Comparison of ENCODE assay signal across 32 cellular contexts in the genomic region with DNA sequence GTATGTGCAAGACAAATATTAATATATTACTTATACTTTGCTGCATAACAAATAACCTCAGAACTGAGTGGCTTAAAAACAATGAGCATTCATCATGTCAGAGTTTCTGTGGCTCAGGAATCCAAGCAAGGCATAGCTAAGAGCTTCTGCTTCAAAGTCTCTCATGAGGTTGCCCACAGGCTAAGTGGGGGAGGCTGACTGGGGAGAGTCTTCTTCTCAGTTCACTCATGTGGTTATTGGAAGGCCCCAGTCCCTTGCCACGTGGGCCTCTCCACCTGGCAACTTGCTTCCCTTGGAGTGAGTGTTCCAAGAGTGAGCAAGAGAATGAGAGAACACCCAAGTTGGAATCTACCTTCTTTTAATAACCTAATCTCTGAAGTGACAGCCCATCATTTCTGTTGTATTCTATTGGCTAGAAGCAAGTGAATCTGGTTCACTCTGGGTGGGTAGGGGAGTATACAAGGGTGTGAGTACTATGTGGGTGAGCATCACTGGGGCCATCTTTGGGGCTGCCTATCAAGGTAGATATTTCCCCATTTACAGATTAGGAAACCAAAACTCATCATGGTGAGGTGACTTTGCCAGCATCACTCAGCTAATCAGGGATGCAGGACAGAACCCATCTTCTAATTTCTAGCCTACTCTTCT. TPM values are rescaled to one million over a fixed set of nuclear protein-coding genes. Genes with fewer than 3 reads are reported as not detected.
A peak's percentile ranks its signal among the peaks of the same experiment; 100 is the strongest.
DNase-seq lines count a peak whose midpoint lies in the region; ATAC-seq and TF ChIP-seq lines count a peak whose summit lies in the region.
"Had no signal": no experiment of that assay in that cellular context is flagged by ENCODE, and none has a peak within 500 bp of the region (broad histone marks: within the 10 kb centered on the region; RNA-seq: fewer than 3 reads in every experiment).

No MANE protein-coding gene starts in this region.

- no peaks in the 10 kb centered on the region for H3F3A ChIP-seq in GM23338 (replicated peaks; ENCODE audit: low read depth)

- H3K4me3 ChIP-seq in Jurkat, Clone E6-1 (ENCODE audit: low read length) = no peak overlapping the region
- no peak overlapping the region for H3K4me3 ChIP-seq in GM23338
- H3K4me3 ChIP-seq: cardiac muscle cell, coronary artery, esophagus muscularis mucosa, hepatocyte, K562, smooth muscle cell, tibial artery had no signal

- no peaks in the 10 kb centered on the region for H3K4me1 ChIP-seq in GM23338 (ENCODE audit: insufficient read depth)
- H3K4me1 ChIP-seq: BE2C, esophagus muscularis mucosa, tibial artery had no signal

- DNase-seq in activated CD8-positive, alpha-beta memory T cell treated with anti-CD3 and anti-CD28 coated beads, Interleukin-2, amount 50 U/mL, for 24 hours (ENCODE audit: extremely low read depth) = peak; percentile 8
- DNase-seq in activated CD8-positive, alpha-beta memory T cell treated with anti-CD3 and anti-CD28 coated beads, Interleukin-2, amount 10 ng/mL, durations not matched to agents 7 days and 5 days = no peak
- peak; percentile 5 for DNase-seq in Jurkat, Clone E6-1 (ENCODE audit: low read depth, low spot score)
- DNase-seq in activated naive CD8-positive, alpha-beta T cell treated with anti-CD3 and anti-CD28 coated beads, Interleukin-2, amount 50 U/mL, for 24 hours = peak; percentile 8
- peak; percentile 64 for DNase-seq in stimulated activated CD4-positive, alpha-beta T cell treated with anti-CD3 and anti-CD28 coated beads, Interleukin-4, amount 100 ng/mL, for 24 hours
- DNase-seq in NCI-H187 treated with DMSO at 0.1 percent for 48 hours (lab: John Stamatoyannopoulos, UW) (no peak), head of caudate nucleus (no peak), GM23338 (ENCODE audit: low spot score) (no peak)
- DNase-seq: activated effector memory CD4-positive, alpha-beta T cell treated with anti-CD3 and anti-CD28 coated beads, Interleukin-2, amount 50 U/mL, for 16 hours; aorta; BE2C; DND-41; immature natural killer cell; left ventricle myocardium superior; MM.1S; NCI-H1417 treated with DMSO at 0.1 percent for 48 hours; NCI-H2107; retina; T-helper 9 cell; tibial artery had no signal

- intact Hi-C loops in head of caudate nucleus (cut with DNase I) = no loop called here

- H2AFZ ChIP-seq in GM23338 = no peak overlapping the region
- H2AFZ ChIP-seq: hepatocyte had no signal

- CTCF ChIA-PET in activated CD8-positive, alpha-beta memory T cell treated with anti-CD3 and anti-CD28 coated beads, Interleukin-2, amount 10 ng/mL, durations not matched to agents 7 days and 5 days (lab: Charles Lee) = no interaction called here

- H3K4me1 Mint-ChIP-seq in activated CD8-positive, alpha-beta memory T cell treated with anti-CD3 and anti-CD28 coated beads, Interleukin-2, amount 10 ng/mL, durations not matched to agents 7 days and 5 days = peaks cover 6% of the 10 kb centered on the region
- peaks cover 38% of the 10 kb centered on the region for H3K4me1 Mint-ChIP-seq in activated naive CD8-positive, alpha-beta T cell treated with anti-CD3 and anti-CD28 coated beads, Interleukin-2, amount 50 U/mL, for 24 hours
- H3K4me1 Mint-ChIP-seq in GM23338 = no peaks in the 10 kb centered on the region
- H3K4me1 Mint-ChIP-seq: immature natural killer cell; nephron; stimulated activated memory B cell treated with anti-CD40 and anti-IgM and Interleukin-4, amounts not matched to agents 10 μg/mL and 1 μg/mL and 100 μg/mL, for 72 hours had no signal

- no peaks in the 10 kb centered on the region for H3K9me3 Mint-ChIP-seq in activated CD8-positive, alpha-beta memory T cell treated with anti-CD3 and anti-CD28 coated beads, Interleukin-2, amount 10 ng/mL, durations not matched to agents 7 days and 5 days (ENCODE audit: low read depth)
- peaks cover 3% of the 10 kb centered on the region for H3K9me3 Mint-ChIP-seq in activated naive CD8-positive, alpha-beta T cell treated with anti-CD3 and anti-CD28 coated beads, Interleukin-2, amount 50 U/mL, for 24 hours
- H3K9me3 Mint-ChIP-seq in GM23338 = no peaks in the 10 kb centered on the region
- H3K9me3 Mint-ChIP-seq: immature natural killer cell; nephron; stimulated activated memory B cell treated with anti-CD40 and anti-IgM and Interleukin-4, amounts not matched to agents 10 μg/mL and 1 μg/mL and 100 μg/mL, for 72 hours had no signal

- ATAC-seq in activated CD8-positive, alpha-beta memory T cell treated with anti-CD3 and anti-CD28 coated beads, Interleukin-2, amount 10 ng/mL, durations not matched to agents 7 days and 5 days = no peak
- ATAC-seq in activated naive CD8-positive, alpha-beta T cell treated with anti-CD3 and anti-CD28 coated beads, Interleukin-2, amount 50 U/mL, for 24 hours = peak; percentile 78
- ATAC-seq in GM23338 = no peak
- ATAC-seq: K562; left ventricle myocardium superior; Right ventricle myocardium inferior; stimulated activated memory B cell treated with anti-CD40 and anti-IgM and Interleukin-4, amounts not matched to agents 10 μg/mL and 1 μg/mL and 100 μg/mL, for 72 hours had no signal

- no peak for TF ChIP-seq CTCF in GM23338 (conservative IDR thresholded peaks at IDR 0.05; ENCODE audit: low read depth in 2 of 2)

- H3K4me2 ChIP-seq in GM23338 = no peak overlapping the region
- H3K4me2 ChIP-seq: hepatocyte, smooth muscle cell had no signal

- H3K27me3 ChIP-seq in GM23338 (ENCODE audit: insufficient read depth) = no peaks in the 10 kb centered on the region
- H3K27me3 ChIP-seq: BE2C, cardiac muscle cell, hepatocyte, tibial artery had no signal

- peaks cover 8% of the 10 kb centered on the region for H3K27me3 Mint-ChIP-seq in activated CD8-positive, alpha-beta memory T cell treated with anti-CD3 and anti-CD28 coated beads, Interleukin-2, amount 10 ng/mL, durations not matched to agents 7 days and 5 days
- H3K27me3 Mint-ChIP-seq in activated naive CD8-positive, alpha-beta T cell treated with anti-CD3 and anti-CD28 coated beads, Interleukin-2, amount 50 U/mL, for 24 hours = peaks cover 16% of the 10 kb centered on the region
- H3K27me3 Mint-ChIP-seq in GM23338 (ENCODE audit: insufficient read depth, low read depth, poor library complexity) = peaks cover 4% of the 10 kb centered on the region
- H3K27me3 Mint-ChIP-seq: stimulated activated memory B cell treated with anti-CD40 and anti-IgM and Interleukin-4, amounts not matched to agents 10 μg/mL and 1 μg/mL and 100 μg/mL, for 72 hours had no signal

- no peak overlapping the region for H3K27ac Mint-ChIP-seq in activated CD8-positive, alpha-beta memory T cell treated with anti-CD3 and anti-CD28 coated beads, Interleukin-2, amount 10 ng/mL, durations not matched to agents 7 days and 5 days
- H3K27ac Mint-ChIP-seq in activated naive CD8-positive, alpha-beta T cell treated with anti-CD3 and anti-CD28 coated beads, Interleukin-2, amount 50 U/mL, for 24 hours = peak overlapping the region; percentile 67
- H3K27ac Mint-ChIP-seq in GM23338 = no peak overlapping the region
- H3K27ac Mint-ChIP-seq: immature natural killer cell; nephron; stimulated activated memory B cell treated with anti-CD40 and anti-IgM and Interleukin-4, amounts not matched to agents 10 μg/mL and 1 μg/mL and 100 μg/mL, for 72 hours had no signal

- H4K20me1 ChIP-seq in GM23338 (replicated peaks; ENCODE audit: insufficient read depth) = no peaks in the 10 kb centered on the region

- H3K4me3 Mint-ChIP-seq in activated CD8-positive, alpha-beta memory T cell treated with anti-CD3 and anti-CD28 coated beads, Interleukin-2, amount 10 ng/mL, durations not matched to agents 7 days and 5 days = no peak overlapping the region
- no peak overlapping the region for H3K4me3 Mint-ChIP-seq in activated naive CD8-positive, alpha-beta T cell treated with anti-CD3 and anti-CD28 coated beads, Interleukin-2, amount 50 U/mL, for 24 hours
- H3K4me3 Mint-ChIP-seq in GM23338 = no peak overlapping the region
- H3K4me3 Mint-ChIP-seq: immature natural killer cell; nephron; stimulated activated memory B cell treated with anti-CD40 and anti-IgM and Interleukin-4, amounts not matched to agents 10 μg/mL and 1 μg/mL and 100 μg/mL, for 72 hours had no signal

- H3K36me3 ChIP-seq in GM23338 (ENCODE audit: insufficient read depth) = no peaks in the 10 kb centered on the region
- H3K36me3 ChIP-seq: BE2C, cardiac muscle cell, esophagus muscularis mucosa, tibial artery had no signal

- H3K36me3 Mint-ChIP-seq in activated CD8-positive, alpha-beta memory T cell treated with anti-CD3 and anti-CD28 coated beads, Interleukin-2, amount 10 ng/mL, durations not matched to agents 7 days and 5 days = peaks cover 2% of the 10 kb centered on the region
- no peaks in the 10 kb centered on the region for H3K36me3 Mint-ChIP-seq in activated naive CD8-positive, alpha-beta T cell treated with anti-CD3 and anti-CD28 coated beads, Interleukin-2, amount 50 U/mL, for 24 hours (ENCODE audit: low read depth)
- H3K36me3 Mint-ChIP-seq in GM23338 (ENCODE audit: low read depth) = no peaks in the 10 kb centered on the region
- H3K36me3 Mint-ChIP-seq: immature natural killer cell; stimulated activated memory B cell treated with anti-CD40 and anti-IgM and Interleukin-4, amounts not matched to agents 10 μg/mL and 1 μg/mL and 100 μg/mL, for 72 hours had no signal

- no peaks in the 10 kb centered on the region for H3K9me2 ChIP-seq in GM23338 (ENCODE audit: insufficient read depth)

- H3K79me2 ChIP-seq in GM23338 (replicated peaks; ENCODE audit: insufficient read depth) = no peaks in the 10 kb centered on the region
- H3K79me2 ChIP-seq: hepatocyte had no signal

- H3K27ac ChIP-seq in GM23338 (ENCODE audit: low read depth) = no peak overlapping the region
- H3K27ac ChIP-seq: cardiac muscle cell, coronary artery, esophagus muscularis mucosa, hepatocyte, tibial artery had no signal

TF ChIP-seq in GM23338, 12 proteins besides CTCF, POLR2A, EP300 and RAD21:
- TF ChIP-seq JUNB (IDR thresholded peaks at IDR 0.05; ENCODE audit: unreplicated experiment) (no peak), POLR2AphosphoS5 (IDR thresholded peaks at IDR 0.05; ENCODE audit: low read depth) (no peak), NANOG (IDR thresholded peaks at IDR 0.05; ENCODE audit: borderline replicate concordance) (no peak), STAT1 (IDR thresholded peaks at IDR 0.05; ENCODE audit: unreplicated experiment) (no peak)

RNA-seq across cellular contexts. Expression of a gene that starts 36.0 kb away (rescaled TPM):
- total RNA-seq in activated CD8-positive, alpha-beta memory T cell treated with anti-CD3 and anti-CD28 coated beads, Interleukin-2, amount 10 ng/mL, durations not matched to agents 7 days and 5 days = under 1 TPM; 0.12 to 0.15 TPM
- polyA plus RNA-seq in Jurkat, Clone E6-1 (2012; ENCODE audit: insufficient read depth, insufficient read length) = not detected
- not detected in 2 replicates for total RNA-seq in GM23338 (2014; rRNA removed; shearing (Covaris generic))
- polyA plus RNA-seq in GM23338 (2016; fragmentation: Nextera tagmentation; extraction: Ambion mirVana) = 0.02 TPM in 1 of 2 replicates, not detected in the other
- total RNA-seq: cardiac muscle cell, H1, left ventricle myocardium superior, NCI-H460, OCI-LY7, Right ventricle myocardium inferior, smooth muscle cell had no signal
- polyA plus RNA-seq: cardiac muscle cell, immature natural killer cell, smooth muscle cell had no signal

RNA-seq across cellular contexts. Expression of a gene that starts 48.1 kb away (rescaled TPM):
- 100 to 1,000 TPM; 130 to 149 TPM for total RNA-seq in activated CD8-positive, alpha-beta memory T cell treated with anti-CD3 and anti-CD28 coated beads, Interleukin-2, amount 10 ng/mL, durations not matched to agents 7 days and 5 days
- polyA plus RNA-seq in Jurkat, Clone E6-1 (2012; ENCODE audit: insufficient read depth, insufficient read length) = 103 TPM
- 273 and 281 TPM in 2 replicates for total RNA-seq in GM23338 (2014; rRNA removed; shearing (Covaris generic))
- 224 and 273 TPM in 2 replicates for polyA plus RNA-seq in GM23338 (2016; fragmentation: Nextera tagmentation; extraction: Ambion mirVana)

Comparison
In these comparisons a context has a peak if more than half of its experiments do, and no peak if none do; other contexts are left out.
1. DNase-seq: peak in activated CD8-positive, alpha-beta memory T cell treated with anti-CD3 and anti-CD28 coated beads, Interleukin-2, amount 50 U/mL, for 24 hours (single experiment), Jurkat, Clone E6-1 (single experiment), activated naive CD8-positive, alpha-beta T cell treated with anti-CD3 and anti-CD28 coated beads, Interleukin-2, amount 50 U/mL, for 24 hours (single experiment) and stimulated activated CD4-positive, alpha-beta T cell treated with anti-CD3 and anti-CD28 coated beads, Interleukin-4, amount 100 ng/mL, for 24 hours (single experiment); none in activated CD8-positive, alpha-beta memory T cell treated with anti-CD3 and anti-CD28 coated beads, Interleukin-2, amount 10 ng/mL, durations not matched to agents 7 days and 5 days (single experiment), NCI-H187 treated with DMSO at 0.1 percent for 48 hours (single experiment), head of caudate nucleus (0 of 42) and GM23338 (single experiment).